35 cellular contexts compared by ENCODE assay signal in genomic region chr20:21238818-21239530, GRCh38.
"Had no signal": no experiment of that assay in that cellular context is flagged by ENCODE, and none has a peak within 500 bp of the region (broad histone marks: within the 10 kb centered on the region; RNA-seq: fewer than 3 reads in every experiment).

No MANE protein-coding gene starts in this region.

- DNase-seq: activated B cell treated with CpG ODN at 0.5 μM for 24 hours; activated CD4-positive, alpha-beta T cell treated with anti-CD3 and anti-CD28 coated beads for 48 hours; activated CD4-positive, alpha-beta T cell treated with anti-CD3 and anti-CD28 coated beads, Interleukin-2, amount 50 U/mL, for 4 hours; activated CD4-positive, CD25-positive, alpha-beta regulatory T cell treated with anti-CD3 and anti-CD28 coated beads, Interleukin-2, amount 50 U/mL, for 72 hours; activated CD8-positive, alpha-beta T cell treated with anti-CD3 and anti-CD28 coated beads for 36 hours; activated effector memory CD4-positive, alpha-beta T cell treated with anti-CD3 and anti-CD28 coated beads, Interleukin-2, amount 50 U/mL, for 16 hours; activated naive CD4-positive, alpha-beta T cell; activated naive CD4-positive, alpha-beta T cell treated with anti-CD3 and anti-CD28 coated beads, Interleukin-2, amount 50 U/mL, for 16 hours; activated naive CD8-positive, alpha-beta T cell treated with anti-CD3 and anti-CD28 coated beads for 36 hours; activated T-cell treated with anti-CD3 and anti-CD28 coated beads, Interleukin-2, amount 50 U/mL, for 1 hour; activated T-cell treated with anti-CD3 and anti-CD28 coated beads, Interleukin-2, amount 50 U/mL, for 72 hours; amniotic stem cell; aorta; brain microvascular endothelial cell; central memory CD4-positive, alpha-beta T cell; NCI-H1092 treated with DMSO at 0.1 percent for 48 hours; NCI-H1417; NCI-H146; NCI-H187; NCI-H2171 treated with DMSO at 0.1 percent for 48 hours; NCI-H2227 treated with DMSO at 0.1 percent for 48 hours; NCI-H510A treated with DMSO at 0.1 percent for 48 hours; NCI-H526 treated with DMSO at 0.1 percent for 48 hours; NCI-H82; PC-9; SIG-M5; SW 1271; T-helper 1 cell; T-helper 2 cell; T-helper 9 cell had no signal

- H3K4me2 ChIP-seq: KMS-11, PC-9 had no signal

- H3K27me3 ChIP-seq: brain microvascular endothelial cell had no signal

- ATAC-seq: activated CD8-positive, alpha-beta T cell treated with anti-CD3 and anti-CD28 coated beads for 36 hours; activated T-cell treated with anti-CD3 and anti-CD28 coated beads, Interleukin-2, amount 50 U/mL, for 72 hours; activated T-helper 17 cell treated with anti-CD3 and anti-CD28 coated beads, Interleukin-2, amount 50 U/mL, for 72 hours had no signal

- H3K36me3 ChIP-seq: brain microvascular endothelial cell had no signal

- H3K4me3 ChIP-seq: PC-9 had no signal

- H3K27ac ChIP-seq: brain microvascular endothelial cell, KMS-11, PC-9, RWPE1, VCaP had no signal

- FAIRE-seq: RCC 7860 had no signal
